ENCODE assay signal across 29 cellular contexts in genomic region chr6:170251776-170252571, GRCh38. TPM values are rescaled to one million over a fixed set of nuclear protein-coding genes. Genes with fewer than 3 reads are reported as not detected.
"Had no signal": no experiment of that assay in that cellular context is flagged by ENCODE, and none has a peak within 500 bp of the region (broad histone marks: within the 10 kb centered on the region; RNA-seq: fewer than 3 reads in every experiment).

No MANE protein-coding gene starts in this region.

- H3K36me3 ChIP-seq: adrenal gland, left ventricle myocardium inferior, transverse colon had no signal

- H3K9ac ChIP-seq: parathyroid adenoma had no signal

- H3K9me3 Mint-ChIP-seq: activated T-cell treated with anti-CD3 and anti-CD28 coated beads, Interleukin-2, amount 50 U/mL, for 4 hours; activated T-helper 2 cell treated with anti-CD3 and anti-CD28 coated beads, Interferon-gamma antibody, Interleukin-2, Interleukin-4, amounts not matched to agents 10 μg/mL and 5 μg/mL and 100 μg/mL, durations not matched to agents 14 hours and 24 hours and 36 hours; central memory CD8-positive, alpha-beta T cell; effector memory CD8-positive, alpha-beta T cell; immature natural killer cell; mesothelial cell of epicardium; stimulated activated naive B cell treated with anti-CD40 and anti-IgM and Interleukin-4, amounts not matched to agents 10 μg/mL and 1 μg/mL and 100 μg/mL, for 72 hours; WTC11 had no signal

- H3K27me3 ChIP-seq: adrenal gland, dorsolateral prefrontal cortex, hepatocyte had no signal

- H3K27me3 Mint-ChIP-seq: activated naive CD8-positive, alpha-beta T cell had no signal

- H3K27ac Mint-ChIP-seq: activated CD4-positive, alpha-beta T cell treated with anti-CD3 and anti-CD28 coated beads for 36 hours; activated naive CD8-positive, alpha-beta T cell; activated T-helper 2 cell treated with anti-CD3 and anti-CD28 coated beads, Interferon-gamma antibody, Interleukin-2, Interleukin-4, amounts not matched to agents 10 μg/mL and 5 μg/mL and 100 μg/mL, durations not matched to agents 14 hours and 24 hours and 36 hours; effector memory CD8-positive, alpha-beta T cell; immature natural killer cell; mesothelial cell of epicardium; stimulated activated naive B cell treated with anti-CD40 and anti-IgM and Interleukin-4, amounts not matched to agents 10 μg/mL and 1 μg/mL and 100 μg/mL, for 72 hours; WTC11 had no signal

- H3K79me2 ChIP-seq: hepatocyte, parathyroid adenoma had no signal

- H3K27ac ChIP-seq: adrenal gland, dorsolateral prefrontal cortex, hepatocyte, left ventricle myocardium inferior, parathyroid adenoma, transverse colon had no signal

- DNase-seq: activated CD4-positive, alpha-beta T cell treated with anti-CD3 and anti-CD28 coated beads for 36 hours; activated CD4-positive, alpha-beta T cell treated with anti-CD3 and anti-CD28 coated beads, Interleukin-2, amount 50 U/mL, for 48 hours; activated CD8-positive, alpha-beta memory T cell treated with anti-CD3 and anti-CD28 coated beads, Interleukin-2, amount 50 U/mL, for 48 hours; activated naive CD4-positive, alpha-beta T cell; activated T-cell treated with anti-CD3 and anti-CD28 coated beads, Interleukin-2, amount 50 U/mL, for 4 hours; adrenal gland; effector memory CD8-positive, alpha-beta T cell; foreskin melanocyte; glutamatergic neuron; immature natural killer cell; kidney glomerular epithelial cell; left ventricle myocardium inferior; mammary epithelial cell; stimulated activated CD4-positive, alpha-beta T cell treated with anti-CD3 and anti-CD28 coated beads, Interleukin-2, amount 100 ng/mL, for 48 hours; stimulated activated CD8-positive, alpha-beta memory T cell treated with anti-CD3 and anti-CD28 coated beads, Interleukin-4, amount 100 ng/mL, for 48 hours; stimulated activated naive B cell treated with anti-CD40 and anti-IgM and Interleukin-4, amounts not matched to agents 10 μg/mL and 1 μg/mL and 100 μg/mL, for 72 hours; transverse colon had no signal

- H3K4me2 ChIP-seq: hepatocyte had no signal

- H3K9me3 ChIP-seq: adrenal gland, left ventricle myocardium inferior, transverse colon had no signal

- H3K36me3 Mint-ChIP-seq: activated naive CD8-positive, alpha-beta T cell; immature natural killer cell; mesothelial cell of epicardium; stimulated activated naive B cell treated with anti-CD40 and anti-IgM and Interleukin-4, amounts not matched to agents 10 μg/mL and 1 μg/mL and 100 μg/mL, for 72 hours; WTC11 had no signal

- H3K4me1 Mint-ChIP-seq: activated CD4-positive, alpha-beta T cell treated with anti-CD3 and anti-CD28 coated beads for 36 hours; central memory CD8-positive, alpha-beta T cell; immature natural killer cell; stimulated activated naive B cell treated with anti-CD40 and anti-IgM and Interleukin-4, amounts not matched to agents 10 μg/mL and 1 μg/mL and 100 μg/mL, for 72 hours had no signal

- H3K4me1 ChIP-seq: adrenal gland, parathyroid adenoma, transverse colon had no signal

- H3K4me3 ChIP-seq: adrenal gland, dorsolateral prefrontal cortex, hepatocyte, left ventricle myocardium inferior, transverse colon had no signal

- FAIRE-seq: astrocyte, colon, endothelial cell of umbilical vein had no signal

- H3K4me3 Mint-ChIP-seq: activated CD4-positive, alpha-beta T cell treated with anti-CD3 and anti-CD28 coated beads for 36 hours; activated naive CD8-positive, alpha-beta T cell; activated T-cell treated with anti-CD3 and anti-CD28 coated beads, Interleukin-2, amount 50 U/mL, for 4 hours; central memory CD8-positive, alpha-beta T cell; effector memory CD8-positive, alpha-beta T cell; immature natural killer cell; mesothelial cell of epicardium; nephron; stimulated activated naive B cell treated with anti-CD40 and anti-IgM and Interleukin-4, amounts not matched to agents 10 μg/mL and 1 μg/mL and 100 μg/mL, for 72 hours; WTC11 had no signal

- H2AFZ ChIP-seq: hepatocyte, parathyroid adenoma had no signal

- ATAC-seq: activated CD4-positive, alpha-beta T cell treated with anti-CD3 and anti-CD28 coated beads for 36 hours; activated T-cell treated with anti-CD3 and anti-CD28 coated beads, Interleukin-2, amount 50 U/mL, for 4 hours; effector memory CD8-positive, alpha-beta T cell; stimulated activated naive B cell treated with anti-CD40 and anti-IgM and Interleukin-4, amounts not matched to agents 10 μg/mL and 1 μg/mL and 100 μg/mL, for 72 hours; WTC11 had no signal

RNA-seq across cellular contexts. Expression of gene DLL1, which starts 38.9 kb away (rescaled TPM):
- total RNA-seq: activated T-helper 2 cell treated with anti-CD3 and anti-CD28 coated beads, Interferon-gamma antibody, Interleukin-2, Interleukin-4, amounts not matched to agents 10 μg/mL and 5 μg/mL and 100 μg/mL, durations not matched to agents 14 hours and 24 hours and 36 hours had no signal
